8 cellular contexts compared by ENCODE assay signal in the genomic region with DNA sequence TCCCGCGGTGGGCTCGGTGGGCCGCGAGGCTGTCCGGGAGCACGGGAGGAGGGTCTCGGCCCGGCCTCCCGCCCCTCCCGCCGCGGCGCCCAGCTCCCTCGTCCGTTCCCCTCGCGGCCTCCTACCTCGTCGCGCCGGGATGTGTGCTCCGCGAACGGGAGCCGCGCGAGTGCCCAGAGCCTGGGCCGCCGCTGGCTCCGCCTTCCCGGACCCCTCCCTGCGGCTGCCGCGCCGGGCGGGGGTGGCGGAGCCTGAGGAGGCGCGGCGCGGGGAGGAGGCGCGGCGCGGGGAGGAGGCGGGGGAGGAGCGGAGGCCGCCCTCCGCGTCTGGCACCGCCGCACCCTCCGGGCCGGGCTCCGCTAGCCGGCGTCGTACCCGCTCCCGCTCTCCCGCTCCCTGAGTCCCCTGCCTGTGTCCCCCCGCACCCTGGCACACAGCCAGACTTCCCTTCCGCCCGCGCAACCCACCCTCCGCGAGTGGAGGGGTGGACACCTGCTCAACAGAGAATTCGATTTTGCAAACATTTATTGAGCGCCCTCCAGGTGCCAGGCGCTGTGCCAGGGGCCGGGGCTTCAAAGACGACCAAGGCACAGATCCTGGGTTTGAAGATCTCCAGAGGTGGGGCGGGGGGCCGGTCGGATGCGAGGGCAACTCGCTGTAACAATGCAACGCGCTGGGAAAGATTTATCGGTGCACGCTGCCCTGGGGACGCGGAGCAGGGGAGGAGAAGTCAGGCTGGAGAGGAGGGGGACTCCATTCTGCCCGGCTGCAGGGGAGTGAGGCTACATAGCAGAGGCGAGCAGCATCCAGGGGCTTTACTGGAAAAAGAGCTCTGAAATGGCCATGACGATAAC. TPM values are rescaled to one million over a fixed set of nuclear protein-coding genes. Genes with fewer than 3 reads are reported as not detected.
DNase-seq lines count a peak whose midpoint lies in the region; ATAC-seq and TF ChIP-seq lines count a peak whose summit lies in the region.

A gene with protein sequence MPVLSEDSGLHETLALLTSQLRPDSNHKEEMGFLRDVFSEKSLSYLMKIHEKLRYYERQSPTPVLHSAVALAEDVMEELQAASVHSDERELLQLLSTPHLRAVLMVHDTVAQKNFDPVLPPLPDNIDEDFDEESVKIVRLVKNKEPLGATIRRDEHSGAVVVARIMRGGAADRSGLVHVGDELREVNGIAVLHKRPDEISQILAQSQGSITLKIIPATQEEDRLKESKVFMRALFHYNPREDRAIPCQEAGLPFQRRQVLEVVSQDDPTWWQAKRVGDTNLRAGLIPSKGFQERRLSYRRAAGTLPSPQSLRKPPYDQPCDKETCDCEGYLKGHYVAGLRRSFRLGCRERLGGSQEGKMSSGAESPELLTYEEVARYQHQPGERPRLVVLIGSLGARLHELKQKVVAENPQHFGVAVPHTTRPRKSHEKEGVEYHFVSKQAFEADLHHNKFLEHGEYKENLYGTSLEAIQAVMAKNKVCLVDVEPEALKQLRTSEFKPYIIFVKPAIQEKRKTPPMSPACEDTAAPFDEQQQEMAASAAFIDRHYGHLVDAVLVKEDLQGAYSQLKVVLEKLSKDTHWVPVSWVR (minus strand): TSS at position 171 of the 854 bp plus-strand sequence. CDS start 1,240 bp downstream, outside the sequence.

- H3K27ac ChIP-seq in neural progenitor cell (no peak within 1 kb of the TSS), tibial artery (peak within 1 kb of the TSS; percentile 72 to 75)

- H3K79me2 ChIP-seq in neural progenitor cell (ENCODE audit: low read depth) = no peaks in the 10 kb centered on the region

- no peaks in the 10 kb centered on the region for H4K20me1 ChIP-seq in neural progenitor cell (ENCODE audit: low read depth)

- H3K4me3 ChIP-seq in BE2C (ENCODE audit: low read depth, low read length) = peak within 1 kb of the TSS; percentile 54
- peak within 1 kb of the TSS; percentile 78 for H3K4me3 ChIP-seq in neural progenitor cell
- peak within 1 kb of the TSS; percentile 66 to 68 for H3K4me3 ChIP-seq in tibial artery

- peak within 1 kb of the TSS; percentile 83 for H3K4me2 ChIP-seq in neural progenitor cell

- no peaks in the 10 kb centered on the region for H3K36me3 Mint-ChIP-seq in activated naive CD8-positive, alpha-beta T cell
- H3K36me3 Mint-ChIP-seq in neural progenitor cell = peaks cover 7% of the 10 kb centered on the region

- H3K36me3 ChIP-seq in BE2C = no peaks in the 10 kb centered on the region
- no peaks in the 10 kb centered on the region for H3K36me3 ChIP-seq in neural progenitor cell
- H3K36me3 ChIP-seq in tibial artery = peaks cover 0 to 31% (median 15%) of the 10 kb centered on the region in 3 donors

- H2AFZ ChIP-seq in neural progenitor cell (replicated peaks) = peak within 1 kb of the TSS; percentile 92

- peaks cover 12% of the 10 kb centered on the region for H3K27me3 Mint-ChIP-seq in activated naive CD8-positive, alpha-beta T cell
- H3K27me3 Mint-ChIP-seq in neural progenitor cell (ENCODE audit: insufficient read depth, low read depth) = peaks cover 22% of the 10 kb centered on the region

- H3K9me3 Mint-ChIP-seq in activated naive CD8-positive, alpha-beta T cell (ENCODE audit: low read depth) = no peaks in the 10 kb centered on the region
- H3K9me3 Mint-ChIP-seq in neural progenitor cell = peaks cover 10% of the 10 kb centered on the region

- peaks cover 17% of the 10 kb centered on the region for H3K4me1 Mint-ChIP-seq in activated naive CD8-positive, alpha-beta T cell (ENCODE audit: low read depth)
- H3K4me1 Mint-ChIP-seq in neural progenitor cell = peaks cover 26% of the 10 kb centered on the region

- no peak for ATAC-seq in HG02981 (IDR thresholded peaks at IDR 0.05; ENCODE audit: unreplicated experiment)

- peak within 1 kb of the TSS; percentile 22 for H3K27ac Mint-ChIP-seq in activated naive CD8-positive, alpha-beta T cell
- H3K27ac Mint-ChIP-seq in neural progenitor cell = peak within 1 kb of the TSS; percentile 89

- H3K4me1 ChIP-seq in BE2C (no peaks in the 10 kb centered on the region), neural progenitor cell (peaks cover 8% of the 10 kb centered on the region), tibial artery (peaks cover 0 to 22% (median 18%) of the 10 kb centered on the region in 4 donors)

- no peak within 1 kb of the TSS for H3K9ac ChIP-seq in neural progenitor cell

- intact Hi-C loops in tibial artery (cut with DNase I; ENCODE audit: low total_unique reads) = loop anchor here (10.0 kb wide), 1 partner anchor 48 kb away; a partner anchor contains a TSS

- H3K27me3 ChIP-seq in BE2C (peaks cover 7% of the 10 kb centered on the region), neural progenitor cell (peaks cover 44% of the 10 kb centered on the region), tibial artery (no peaks in the 10 kb centered on the region)

- no peak for TF ChIP-seq CTCF in BE2C (IDR thresholded peaks at IDR 0.05; ENCODE audit: low read depth, low read length)
- TF ChIP-seq CTCF in neural progenitor cell (IDR thresholded peaks at IDR 0.05) = no peak
- no peak for TF ChIP-seq CTCF in tibial artery (IDR thresholded peaks at IDR 0.05)

- peaks cover 20% of the 10 kb centered on the region for H3F3A ChIP-seq in neural progenitor cell (ENCODE audit: low read depth)

- H3K4me3 Mint-ChIP-seq in activated naive CD8-positive, alpha-beta T cell = peak within 1 kb of the TSS; percentile 86
- peak within 1 kb of the TSS; percentile 94 for H3K4me3 Mint-ChIP-seq in neural progenitor cell

- DNase-seq in BE2C = peak; percentile 76
- DNase-seq in HT-29 (ENCODE audit: low spot score) = peak; percentile 70
- DNase-seq in RPMI7951 (ENCODE audit: low read depth) = peak; percentile 75
- peak; percentile 64 for DNase-seq in globus pallidus (ENCODE audit: low spot score)
- peak; percentile 87 for DNase-seq in neural progenitor cell (ENCODE audit: low spot score)
- peak; percentile 52 to 83 for DNase-seq in tibial artery

- H3K9me3 ChIP-seq in BE2C (no peaks in the 10 kb centered on the region), neural progenitor cell (ENCODE audit: low read depth) (no peaks in the 10 kb centered on the region), tibial artery (no peaks in the 10 kb centered on the region)

RNA-seq across cellular contexts. Expression of the gene that starts here (rescaled TPM):
- 1.4 TPM for polyA plus RNA-seq in BE2C (2012; ENCODE audit: insufficient read depth, insufficient read length, low read depth)
- total RNA-seq in HT-29 (2014; rRNA removed; shearing (Covaris generic)) = 12.0 and 13.9 TPM in 2 replicates
- 4.9 and 6.1 TPM in 2 replicates for total RNA-seq in RPMI7951 (2014; rRNA removed; shearing (Covaris generic))
- 6.1 and 7.0 TPM in 2 replicates for total RNA-seq in neural progenitor cell (ENCODE audit: low replicate concordance)
